1 cellular context compared by ENCODE assay signal in the genomic region with DNA sequence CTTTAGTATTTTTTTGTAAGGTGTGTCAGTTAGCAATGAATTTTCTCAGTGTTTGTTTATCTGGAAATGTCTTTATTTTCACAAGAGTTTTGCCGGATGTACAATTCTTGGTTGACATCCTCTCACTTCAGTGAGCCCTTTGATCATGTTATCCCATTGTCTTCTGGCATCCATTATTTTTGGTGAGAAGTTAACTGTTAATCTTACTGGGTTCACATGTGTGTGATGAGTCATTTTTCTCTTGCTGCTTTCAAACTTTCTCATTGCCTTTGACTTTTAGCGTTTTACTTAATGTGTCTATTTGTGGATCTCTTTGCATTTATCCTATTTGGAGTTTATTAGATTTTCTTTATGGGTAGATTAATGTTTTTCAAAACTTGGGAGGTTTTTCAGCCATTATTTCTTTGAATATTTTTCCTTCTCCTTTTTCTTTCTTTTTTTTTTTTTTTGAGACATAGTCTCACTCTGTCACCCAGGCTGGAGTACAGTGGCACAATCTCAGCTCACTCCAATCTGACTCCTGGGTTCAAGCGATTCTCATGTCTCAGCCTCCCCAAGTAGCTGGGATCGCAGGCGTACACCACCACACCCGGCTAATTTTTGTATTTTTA.
TF ChIP-seq lines count a peak whose summit lies in the region.

No MANE protein-coding gene starts in this region.

TF ChIP-seq in K562, 482 proteins besides CTCF, POLR2A, EP300 and RAD21 (continued from another document and continues in another):
- TF ChIP-seq, protein P1, sequence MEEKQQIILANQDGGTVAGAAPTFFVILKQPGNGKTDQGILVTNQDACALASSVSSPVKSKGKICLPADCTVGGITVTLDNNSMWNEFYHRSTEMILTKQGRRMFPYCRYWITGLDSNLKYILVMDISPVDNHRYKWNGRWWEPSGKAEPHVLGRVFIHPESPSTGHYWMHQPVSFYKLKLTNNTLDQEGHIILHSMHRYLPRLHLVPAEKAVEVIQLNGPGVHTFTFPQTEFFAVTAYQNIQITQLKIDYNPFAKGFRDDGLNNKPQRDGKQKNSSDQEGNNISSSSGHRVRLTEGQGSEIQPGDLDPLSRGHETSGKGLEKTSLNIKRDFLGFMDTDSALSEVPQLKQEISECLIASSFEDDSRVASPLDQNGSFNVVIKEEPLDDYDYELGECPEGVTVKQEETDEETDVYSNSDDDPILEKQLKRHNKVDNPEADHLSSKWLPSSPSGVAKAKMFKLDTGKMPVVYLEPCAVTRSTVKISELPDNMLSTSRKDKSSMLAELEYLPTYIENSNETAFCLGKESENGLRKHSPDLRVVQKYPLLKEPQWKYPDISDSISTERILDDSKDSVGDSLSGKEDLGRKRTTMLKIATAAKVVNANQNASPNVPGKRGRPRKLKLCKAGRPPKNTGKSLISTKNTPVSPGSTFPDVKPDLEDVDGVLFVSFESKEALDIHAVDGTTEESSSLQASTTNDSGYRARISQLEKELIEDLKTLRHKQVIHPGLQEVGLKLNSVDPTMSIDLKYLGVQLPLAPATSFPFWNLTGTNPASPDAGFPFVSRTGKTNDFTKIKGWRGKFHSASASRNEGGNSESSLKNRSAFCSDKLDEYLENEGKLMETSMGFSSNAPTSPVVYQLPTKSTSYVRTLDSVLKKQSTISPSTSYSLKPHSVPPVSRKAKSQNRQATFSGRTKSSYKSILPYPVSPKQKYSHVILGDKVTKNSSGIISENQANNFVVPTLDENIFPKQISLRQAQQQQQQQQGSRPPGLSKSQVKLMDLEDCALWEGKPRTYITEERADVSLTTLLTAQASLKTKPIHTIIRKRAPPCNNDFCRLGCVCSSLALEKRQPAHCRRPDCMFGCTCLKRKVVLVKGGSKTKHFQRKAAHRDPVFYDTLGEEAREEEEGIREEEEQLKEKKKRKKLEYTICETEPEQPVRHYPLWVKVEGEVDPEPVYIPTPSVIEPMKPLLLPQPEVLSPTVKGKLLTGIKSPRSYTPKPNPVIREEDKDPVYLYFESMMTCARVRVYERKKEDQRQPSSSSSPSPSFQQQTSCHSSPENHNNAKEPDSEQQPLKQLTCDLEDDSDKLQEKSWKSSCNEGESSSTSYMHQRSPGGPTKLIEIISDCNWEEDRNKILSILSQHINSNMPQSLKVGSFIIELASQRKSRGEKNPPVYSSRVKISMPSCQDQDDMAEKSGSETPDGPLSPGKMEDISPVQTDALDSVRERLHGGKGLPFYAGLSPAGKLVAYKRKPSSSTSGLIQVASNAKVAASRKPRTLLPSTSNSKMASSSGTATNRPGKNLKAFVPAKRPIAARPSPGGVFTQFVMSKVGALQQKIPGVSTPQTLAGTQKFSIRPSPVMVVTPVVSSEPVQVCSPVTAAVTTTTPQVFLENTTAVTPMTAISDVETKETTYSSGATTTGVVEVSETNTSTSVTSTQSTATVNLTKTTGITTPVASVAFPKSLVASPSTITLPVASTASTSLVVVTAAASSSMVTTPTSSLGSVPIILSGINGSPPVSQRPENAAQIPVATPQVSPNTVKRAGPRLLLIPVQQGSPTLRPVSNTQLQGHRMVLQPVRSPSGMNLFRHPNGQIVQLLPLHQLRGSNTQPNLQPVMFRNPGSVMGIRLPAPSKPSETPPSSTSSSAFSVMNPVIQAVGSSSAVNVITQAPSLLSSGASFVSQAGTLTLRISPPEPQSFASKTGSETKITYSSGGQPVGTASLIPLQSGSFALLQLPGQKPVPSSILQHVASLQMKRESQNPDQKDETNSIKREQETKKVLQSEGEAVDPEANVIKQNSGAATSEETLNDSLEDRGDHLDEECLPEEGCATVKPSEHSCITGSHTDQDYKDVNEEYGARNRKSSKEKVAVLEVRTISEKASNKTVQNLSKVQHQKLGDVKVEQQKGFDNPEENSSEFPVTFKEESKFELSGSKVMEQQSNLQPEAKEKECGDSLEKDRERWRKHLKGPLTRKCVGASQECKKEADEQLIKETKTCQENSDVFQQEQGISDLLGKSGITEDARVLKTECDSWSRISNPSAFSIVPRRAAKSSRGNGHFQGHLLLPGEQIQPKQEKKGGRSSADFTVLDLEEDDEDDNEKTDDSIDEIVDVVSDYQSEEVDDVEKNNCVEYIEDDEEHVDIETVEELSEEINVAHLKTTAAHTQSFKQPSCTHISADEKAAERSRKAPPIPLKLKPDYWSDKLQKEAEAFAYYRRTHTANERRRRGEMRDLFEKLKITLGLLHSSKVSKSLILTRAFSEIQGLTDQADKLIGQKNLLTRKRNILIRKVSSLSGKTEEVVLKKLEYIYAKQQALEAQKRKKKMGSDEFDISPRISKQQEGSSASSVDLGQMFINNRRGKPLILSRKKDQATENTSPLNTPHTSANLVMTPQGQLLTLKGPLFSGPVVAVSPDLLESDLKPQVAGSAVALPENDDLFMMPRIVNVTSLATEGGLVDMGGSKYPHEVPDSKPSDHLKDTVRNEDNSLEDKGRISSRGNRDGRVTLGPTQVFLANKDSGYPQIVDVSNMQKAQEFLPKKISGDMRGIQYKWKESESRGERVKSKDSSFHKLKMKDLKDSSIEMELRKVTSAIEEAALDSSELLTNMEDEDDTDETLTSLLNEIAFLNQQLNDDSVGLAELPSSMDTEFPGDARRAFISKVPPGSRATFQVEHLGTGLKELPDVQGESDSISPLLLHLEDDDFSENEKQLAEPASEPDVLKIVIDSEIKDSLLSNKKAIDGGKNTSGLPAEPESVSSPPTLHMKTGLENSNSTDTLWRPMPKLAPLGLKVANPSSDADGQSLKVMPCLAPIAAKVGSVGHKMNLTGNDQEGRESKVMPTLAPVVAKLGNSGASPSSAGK (IDR thresholded peaks at IDR 0.05) = peak; percentile 34; the same call in 1 of the 2 replicates
- TF ChIP-seq, protein P2, sequence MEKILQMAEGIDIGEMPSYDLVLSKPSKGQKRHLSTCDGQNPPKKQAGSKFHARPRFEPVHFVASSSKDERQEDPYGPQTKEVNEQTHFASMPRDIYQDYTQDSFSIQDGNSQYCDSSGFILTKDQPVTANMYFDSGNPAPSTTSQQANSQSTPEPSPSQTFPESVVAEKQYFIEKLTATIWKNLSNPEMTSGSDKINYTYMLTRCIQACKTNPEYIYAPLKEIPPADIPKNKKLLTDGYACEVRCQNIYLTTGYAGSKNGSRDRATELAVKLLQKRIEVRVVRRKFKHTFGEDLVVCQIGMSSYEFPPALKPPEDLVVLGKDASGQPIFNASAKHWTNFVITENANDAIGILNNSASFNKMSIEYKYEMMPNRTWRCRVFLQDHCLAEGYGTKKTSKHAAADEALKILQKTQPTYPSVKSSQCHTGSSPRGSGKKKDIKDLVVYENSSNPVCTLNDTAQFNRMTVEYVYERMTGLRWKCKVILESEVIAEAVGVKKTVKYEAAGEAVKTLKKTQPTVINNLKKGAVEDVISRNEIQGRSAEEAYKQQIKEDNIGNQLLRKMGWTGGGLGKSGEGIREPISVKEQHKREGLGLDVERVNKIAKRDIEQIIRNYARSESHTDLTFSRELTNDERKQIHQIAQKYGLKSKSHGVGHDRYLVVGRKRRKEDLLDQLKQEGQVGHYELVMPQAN (IDR thresholded peaks at IDR 0.05; ENCODE audit: borderline replicate concordance) = no peak
- no peak for TF ChIP-seq TCF7L2 (IDR thresholded peaks at IDR 0.05; ENCODE audit: low read depth, low read length)
- TF ChIP-seq, protein P3, sequence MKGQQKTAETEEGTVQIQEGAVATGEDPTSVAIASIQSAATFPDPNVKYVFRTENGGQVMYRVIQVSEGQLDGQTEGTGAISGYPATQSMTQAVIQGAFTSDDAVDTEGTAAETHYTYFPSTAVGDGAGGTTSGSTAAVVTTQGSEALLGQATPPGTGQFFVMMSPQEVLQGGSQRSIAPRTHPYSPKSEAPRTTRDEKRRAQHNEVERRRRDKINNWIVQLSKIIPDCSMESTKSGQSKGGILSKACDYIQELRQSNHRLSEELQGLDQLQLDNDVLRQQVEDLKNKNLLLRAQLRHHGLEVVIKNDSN (CRISPR knock-in tag; IDR thresholded peaks at IDR 0.05) = no peak
- TF ChIP-seq ZNF41 (CRISPR knock-in tag; conservative IDR thresholded peaks at IDR 0.05) = no peak
- no peak for TF ChIP-seq HIVEP1 (CRISPR knock-in tag; IDR thresholded peaks at IDR 0.05)
- peak in 1 of 2 experiments; percentile 100; a peak in 2 of 3 replicates for TF ChIP-seq CBX3 (IDR thresholded peaks at IDR 0.05; ENCODE audit: borderline replicate concordance in 1 of 2, low read length in 2 of 2)
- TF ChIP-seq, protein P4, sequence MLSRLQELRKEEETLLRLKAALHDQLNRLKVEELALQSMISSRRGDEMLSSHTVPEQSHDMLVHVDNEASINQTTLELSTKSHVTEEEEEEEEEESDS (CRISPR knock-in tag; IDR thresholded peaks at IDR 0.05) = no peak
- TF ChIP-seq NBN (IDR thresholded peaks at IDR 0.05; ENCODE audit: low read depth) = peak; percentile 87; the same call in 1 of the 2 replicates
- TF ChIP-seq, protein P5, sequence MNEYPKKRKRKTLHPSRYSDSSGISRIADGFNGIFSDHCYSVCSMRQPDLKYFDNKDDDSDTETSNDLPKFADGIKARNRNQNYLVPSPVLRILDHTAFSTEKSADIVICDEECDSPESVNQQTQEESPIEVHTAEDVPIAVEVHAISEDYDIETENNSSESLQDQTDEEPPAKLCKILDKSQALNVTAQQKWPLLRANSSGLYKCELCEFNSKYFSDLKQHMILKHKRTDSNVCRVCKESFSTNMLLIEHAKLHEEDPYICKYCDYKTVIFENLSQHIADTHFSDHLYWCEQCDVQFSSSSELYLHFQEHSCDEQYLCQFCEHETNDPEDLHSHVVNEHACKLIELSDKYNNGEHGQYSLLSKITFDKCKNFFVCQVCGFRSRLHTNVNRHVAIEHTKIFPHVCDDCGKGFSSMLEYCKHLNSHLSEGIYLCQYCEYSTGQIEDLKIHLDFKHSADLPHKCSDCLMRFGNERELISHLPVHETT (CRISPR knock-in tag; conservative IDR thresholded peaks at IDR 0.05 in 1 of 2, IDR thresholded peaks at IDR 0.05 in 1 of 2) = no peak
- TF ChIP-seq, protein P6, sequence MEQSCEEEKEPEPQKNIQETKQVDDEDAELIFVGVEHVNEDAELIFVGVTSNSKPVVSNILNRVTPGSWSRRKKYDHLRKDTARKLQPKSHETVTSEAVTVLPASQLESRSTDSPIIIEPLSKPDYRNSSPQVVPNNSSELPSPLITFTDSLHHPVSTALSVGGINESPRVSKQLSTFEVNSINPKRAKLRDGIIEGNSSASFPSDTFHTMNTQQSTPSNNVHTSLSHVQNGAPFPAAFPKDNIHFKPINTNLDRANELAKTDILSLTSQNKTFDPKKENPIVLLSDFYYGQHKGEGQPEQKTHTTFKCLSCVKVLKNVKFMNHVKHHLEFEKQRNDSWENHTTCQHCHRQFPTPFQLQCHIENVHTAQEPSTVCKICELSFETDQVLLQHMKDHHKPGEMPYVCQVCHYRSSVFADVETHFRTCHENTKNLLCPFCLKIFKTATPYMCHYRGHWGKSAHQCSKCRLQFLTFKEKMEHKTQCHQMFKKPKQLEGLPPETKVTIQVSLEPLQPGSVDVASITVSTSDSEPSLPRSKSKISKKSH (CRISPR knock-in tag; IDR thresholded peaks at IDR 0.05) = no peak
- TF ChIP-seq ZEB2 (IDR thresholded peaks at IDR 0.05) = peak; percentile 52
- TF ChIP-seq SRSF7 (optimal IDR thresholded peaks at IDR 0.05; ENCODE audit: low read depth, low read length) = no peak
- no peak for TF ChIP-seq HNRNPLL (IDR thresholded peaks at IDR 0.05; ENCODE audit: low read depth, low read length, poor library complexity, severe bottlenecking)
- TF ChIP-seq, protein P7, sequence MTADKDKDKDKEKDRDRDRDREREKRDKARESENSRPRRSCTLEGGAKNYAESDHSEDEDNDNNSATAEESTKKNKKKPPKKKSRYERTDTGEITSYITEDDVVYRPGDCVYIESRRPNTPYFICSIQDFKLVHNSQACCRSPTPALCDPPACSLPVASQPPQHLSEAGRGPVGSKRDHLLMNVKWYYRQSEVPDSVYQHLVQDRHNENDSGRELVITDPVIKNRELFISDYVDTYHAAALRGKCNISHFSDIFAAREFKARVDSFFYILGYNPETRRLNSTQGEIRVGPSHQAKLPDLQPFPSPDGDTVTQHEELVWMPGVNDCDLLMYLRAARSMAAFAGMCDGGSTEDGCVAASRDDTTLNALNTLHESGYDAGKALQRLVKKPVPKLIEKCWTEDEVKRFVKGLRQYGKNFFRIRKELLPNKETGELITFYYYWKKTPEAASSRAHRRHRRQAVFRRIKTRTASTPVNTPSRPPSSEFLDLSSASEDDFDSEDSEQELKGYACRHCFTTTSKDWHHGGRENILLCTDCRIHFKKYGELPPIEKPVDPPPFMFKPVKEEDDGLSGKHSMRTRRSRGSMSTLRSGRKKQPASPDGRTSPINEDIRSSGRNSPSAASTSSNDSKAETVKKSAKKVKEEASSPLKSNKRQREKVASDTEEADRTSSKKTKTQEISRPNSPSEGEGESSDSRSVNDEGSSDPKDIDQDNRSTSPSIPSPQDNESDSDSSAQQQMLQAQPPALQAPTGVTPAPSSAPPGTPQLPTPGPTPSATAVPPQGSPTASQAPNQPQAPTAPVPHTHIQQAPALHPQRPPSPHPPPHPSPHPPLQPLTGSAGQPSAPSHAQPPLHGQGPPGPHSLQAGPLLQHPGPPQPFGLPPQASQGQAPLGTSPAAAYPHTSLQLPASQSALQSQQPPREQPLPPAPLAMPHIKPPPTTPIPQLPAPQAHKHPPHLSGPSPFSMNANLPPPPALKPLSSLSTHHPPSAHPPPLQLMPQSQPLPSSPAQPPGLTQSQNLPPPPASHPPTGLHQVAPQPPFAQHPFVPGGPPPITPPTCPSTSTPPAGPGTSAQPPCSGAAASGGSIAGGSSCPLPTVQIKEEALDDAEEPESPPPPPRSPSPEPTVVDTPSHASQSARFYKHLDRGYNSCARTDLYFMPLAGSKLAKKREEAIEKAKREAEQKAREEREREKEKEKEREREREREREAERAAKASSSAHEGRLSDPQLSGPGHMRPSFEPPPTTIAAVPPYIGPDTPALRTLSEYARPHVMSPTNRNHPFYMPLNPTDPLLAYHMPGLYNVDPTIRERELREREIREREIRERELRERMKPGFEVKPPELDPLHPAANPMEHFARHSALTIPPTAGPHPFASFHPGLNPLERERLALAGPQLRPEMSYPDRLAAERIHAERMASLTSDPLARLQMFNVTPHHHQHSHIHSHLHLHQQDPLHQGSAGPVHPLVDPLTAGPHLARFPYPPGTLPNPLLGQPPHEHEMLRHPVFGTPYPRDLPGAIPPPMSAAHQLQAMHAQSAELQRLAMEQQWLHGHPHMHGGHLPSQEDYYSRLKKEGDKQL (CRISPR knock-in tag; IDR thresholded peaks at IDR 0.05; ENCODE audit: borderline replicate concordance) = no peak
- TF ChIP-seq, protein P8, sequence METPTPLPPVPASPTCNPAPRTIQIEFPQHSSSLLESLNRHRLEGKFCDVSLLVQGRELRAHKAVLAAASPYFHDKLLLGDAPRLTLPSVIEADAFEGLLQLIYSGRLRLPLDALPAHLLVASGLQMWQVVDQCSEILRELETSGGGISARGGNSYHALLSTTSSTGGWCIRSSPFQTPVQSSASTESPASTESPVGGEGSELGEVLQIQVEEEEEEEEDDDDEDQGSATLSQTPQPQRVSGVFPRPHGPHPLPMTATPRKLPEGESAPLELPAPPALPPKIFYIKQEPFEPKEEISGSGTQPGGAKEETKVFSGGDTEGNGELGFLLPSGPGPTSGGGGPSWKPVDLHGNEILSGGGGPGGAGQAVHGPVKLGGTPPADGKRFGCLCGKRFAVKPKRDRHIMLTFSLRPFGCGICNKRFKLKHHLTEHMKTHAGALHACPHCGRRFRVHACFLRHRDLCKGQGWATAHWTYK (CRISPR knock-in tag; IDR thresholded peaks at IDR 0.05) = no peak
- TF ChIP-seq PTTG1 (tag; IDR thresholded peaks at IDR 0.05; ENCODE audit: low read depth) = no peak
- peak; percentile 76; the same call in 1 of the 2 replicates for TF ChIP-seq EHMT2 (IDR thresholded peaks at IDR 0.05)
- TF ChIP-seq ATF1 (CRISPR knock-in tag; IDR thresholded peaks at IDR 0.05) = no peak
- TF ChIP-seq ATF1 (tag; IDR thresholded peaks at IDR 0.05) = peak; percentile 28; the same call in 1 of the 2 replicates
- TF ChIP-seq, protein P9, sequence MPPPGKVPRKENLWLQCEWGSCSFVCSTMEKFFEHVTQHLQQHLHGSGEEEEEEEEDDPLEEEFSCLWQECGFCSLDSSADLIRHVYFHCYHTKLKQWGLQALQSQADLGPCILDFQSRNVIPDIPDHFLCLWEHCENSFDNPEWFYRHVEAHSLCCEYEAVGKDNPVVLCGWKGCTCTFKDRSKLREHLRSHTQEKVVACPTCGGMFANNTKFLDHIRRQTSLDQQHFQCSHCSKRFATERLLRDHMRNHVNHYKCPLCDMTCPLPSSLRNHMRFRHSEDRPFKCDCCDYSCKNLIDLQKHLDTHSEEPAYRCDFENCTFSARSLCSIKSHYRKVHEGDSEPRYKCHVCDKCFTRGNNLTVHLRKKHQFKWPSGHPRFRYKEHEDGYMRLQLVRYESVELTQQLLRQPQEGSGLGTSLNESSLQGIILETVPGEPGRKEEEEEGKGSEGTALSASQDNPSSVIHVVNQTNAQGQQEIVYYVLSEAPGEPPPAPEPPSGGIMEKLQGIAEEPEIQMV (tag; conservative IDR thresholded peaks at IDR 0.05; ENCODE audit: low read depth) = no peak
